8 cellular contexts compared by ENCODE assay signal in genomic region chr6:144219056-144219685, GRCh38.
A peak's percentile ranks its signal among the peaks of the same experiment; 100 is the strongest.
DNase-seq lines count a peak whose midpoint lies in the region; ATAC-seq and TF ChIP-seq lines count a peak whose summit lies in the region.

No MANE protein-coding gene starts in this region.

- H3K9me3 ChIP-seq in naive thymus-derived CD4-positive, alpha-beta T cell (ENCODE audit: control insufficient read depth in 2 of 3, low read length in 3 of 3), result no peaks in the 10 kb centered on the region

- DNase-seq in AML-193 (lab: John Stamatoyannopoulos, UW) (peak; percentile 85 to 93), NCI-H69 (lab: John Stamatoyannopoulos, UW) (peak; percentile 58), coronary artery (ENCODE audit: low spot score) (no peak)
- DNase-seq in naive thymus-derived CD4-positive, alpha-beta T cell, result peak in 6 of 9 donors; percentile 13 to 61 (median 42)
- DNase-seq in effector memory CD8-positive, alpha-beta T cell, result no peak
- DNase-seq in activated CD4-positive, alpha-beta T cell treated with anti-CD3 and anti-CD28 coated beads for 1 hour, result no peak

- intact Hi-C loops in naive thymus-derived CD4-positive, alpha-beta T cell (cut with micrococcal nuclease), result loop anchor here (1.0 to 10.0 kb wide), 8 partner anchors 114 to 1746 kb away; partner anchors contain the start of genes EPM2A (in 2 of the 2), HIVEP2 (in 1 of the 2) and SHPRH (in 1 of the 2)

- H3K4me1 ChIP-seq in naive thymus-derived CD4-positive, alpha-beta T cell (ENCODE audit: control insufficient read depth in 2 of 2, insufficient read depth in 2 of 2, low read length in 2 of 2), result peaks cover 15 to 18% of the 10 kb centered on the region in 2 donors

- H3K27ac ChIP-seq in coronary artery, result no peak overlapping the region
- no peak overlapping the region for H3K27ac ChIP-seq in naive thymus-derived CD4-positive, alpha-beta T cell (ENCODE audit: low read depth, low read length)

- peaks cover 0 to 8% (median 0%) of the 10 kb centered on the region in 5 donors for H3K36me3 Mint-ChIP-seq in naive thymus-derived CD4-positive, alpha-beta T cell
- H3K36me3 Mint-ChIP-seq in effector memory CD8-positive, alpha-beta T cell (ENCODE audit: insufficient read depth), result peaks cover 33% of the 10 kb centered on the region

- no peak for ATAC-seq in naive thymus-derived CD4-positive, alpha-beta T cell
- no peak for ATAC-seq in effector memory CD8-positive, alpha-beta T cell (replicated peaks)
- ATAC-seq in GM19324 (IDR thresholded peaks at IDR 0.05; ENCODE audit: low FRiP score, unreplicated experiment), result no peak

- H3K4me1 Mint-ChIP-seq in naive thymus-derived CD4-positive, alpha-beta T cell, result peaks cover 12 to 48% (median 40%) of the 10 kb centered on the region in 7 donors
- peaks cover 29 to 40% of the 10 kb centered on the region in 2 donors for H3K4me1 Mint-ChIP-seq in effector memory CD8-positive, alpha-beta T cell (ENCODE audit: low read depth in 2 of 2)

- no peak overlapping the region for H3K4me3 ChIP-seq in coronary artery
- H3K4me3 ChIP-seq in naive thymus-derived CD4-positive, alpha-beta T cell (ENCODE audit: low read length), result no peak overlapping the region

- TF ChIP-seq CTCF in GM12873 (IDR thresholded peaks at IDR 0.05; ENCODE audit: insufficient read depth, low read depth, low read length, missing control alignments), result peak; percentile 52
- peak; percentile 28 for TF ChIP-seq CTCF in coronary artery (IDR thresholded peaks at IDR 0.05)

- no peaks in the 10 kb centered on the region for H3K27me3 ChIP-seq in naive thymus-derived CD4-positive, alpha-beta T cell (ENCODE audit: control insufficient read depth in 2 of 2, insufficient read depth in 2 of 2, low read length in 2 of 2)

- H3K36me3 ChIP-seq in naive thymus-derived CD4-positive, alpha-beta T cell (ENCODE audit: control insufficient read depth in 2 of 3, insufficient read depth in 3 of 3, low read length in 3 of 3), result peaks cover 0 to 3% (median 0%) of the 10 kb centered on the region in 3 experiments

- CTCF ChIA-PET in naive thymus-derived CD4-positive, alpha-beta T cell (lab: Charles Lee), result interaction anchor here (0.7 to 1.8 kb wide), 9 partner anchors 9 to 279 kb away, joined by 3 to 7 read pairs (median 4); no protein-coding TSS in a partner anchor

- H3K27ac Mint-ChIP-seq in naive thymus-derived CD4-positive, alpha-beta T cell, result peak overlapping the region in 6 of 9 donors; percentile 3 to 100 (median 78)
- no peak overlapping the region for H3K27ac Mint-ChIP-seq in effector memory CD8-positive, alpha-beta T cell

- H3K4me3 Mint-ChIP-seq in naive thymus-derived CD4-positive, alpha-beta T cell, result peak overlapping the region in 4 of 10 donors; percentile 24 to 91 (median 38)
- H3K4me3 Mint-ChIP-seq in effector memory CD8-positive, alpha-beta T cell, result no peak overlapping the region

- peaks cover 0 to 4% (median 0%) of the 10 kb centered on the region in 5 donors for H3K27me3 Mint-ChIP-seq in naive thymus-derived CD4-positive, alpha-beta T cell
- H3K27me3 Mint-ChIP-seq in effector memory CD8-positive, alpha-beta T cell, result peaks cover 0 to 9% of the 10 kb centered on the region in 2 donors

- H3K9me3 Mint-ChIP-seq in naive thymus-derived CD4-positive, alpha-beta T cell, result peaks cover 0 to 20% (median 0%) of the 10 kb centered on the region in 11 donors
- peaks cover 0 to 2% of the 10 kb centered on the region in 2 donors for H3K9me3 Mint-ChIP-seq in effector memory CD8-positive, alpha-beta T cell

- POLR2A ChIA-PET in naive thymus-derived CD4-positive, alpha-beta T cell (lab: Charles Lee), result no interaction called here

Comparison
In these comparisons a context has a peak if more than half of its experiments do, and no peak if none do; other contexts are left out.
1. DNase-seq: peak in AML-193 (2 of 2), NCI-H69 (single experiment) and naive thymus-derived CD4-positive, alpha-beta T cell (6 of 9); none in coronary artery (single experiment), effector memory CD8-positive, alpha-beta T cell (0 of 3) and activated CD4-positive, alpha-beta T cell treated with anti-CD3 and anti-CD28 coated beads for 1 hour (single experiment).
2. H3K27ac Mint-ChIP-seq: peak in naive thymus-derived CD4-positive, alpha-beta T cell (6 of 9); none in effector memory CD8-positive, alpha-beta T cell (0 of 2).